In the genomic region with DNA sequence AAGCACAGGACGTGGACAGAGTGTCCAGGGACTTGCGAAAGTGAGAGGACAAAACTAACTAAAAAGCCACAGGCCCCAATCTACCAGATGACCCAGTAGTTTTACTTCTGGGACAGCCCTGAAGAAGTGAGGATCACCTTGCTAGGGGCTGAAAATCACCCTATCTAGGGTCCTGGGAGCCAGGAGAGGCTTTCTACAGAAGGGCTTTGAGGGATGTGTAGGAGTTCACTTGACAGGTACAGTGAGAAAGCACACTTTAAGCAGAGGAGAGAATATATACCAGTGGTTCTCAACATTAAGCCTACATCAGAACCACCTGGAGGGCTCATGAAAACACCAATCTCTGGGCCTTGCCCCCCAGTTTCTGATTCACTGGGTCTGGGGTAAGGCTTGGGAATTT, we compare ENCODE assay signal across 23 cellular contexts.
DNase-seq lines count a peak whose midpoint lies in the region; ATAC-seq and TF ChIP-seq lines count a peak whose summit lies in the region.
"Had no signal": no experiment of that assay in that cellular context is flagged by ENCODE, and none has a peak within 500 bp of the region (broad histone marks: within the 10 kb centered on the region; RNA-seq: fewer than 3 reads in every experiment).

No MANE protein-coding gene starts in this region.

- TF ChIP-seq CTCF in right atrium auricular region (IDR thresholded peaks at IDR 0.05) = no peak
- TF ChIP-seq CTCF in left ventricle myocardium inferior (IDR thresholded peaks at IDR 0.05; ENCODE audit: borderline replicate concordance) = no peak

- no peaks in the 10 kb centered on the region for H3K9me3 Mint-ChIP-seq in immature natural killer cell
- H3K9me3 Mint-ChIP-seq: CD14-positive monocyte; CD4-positive, alpha-beta memory T cell; CD8-positive, alpha-beta memory T cell had no signal

- no peak overlapping the region for H3K4me3 ChIP-seq in right atrium auricular region
- H3K4me3 ChIP-seq in left ventricle myocardium inferior = no peak overlapping the region
- H3K4me3 ChIP-seq: BLaER1, GM12878 had no signal

- DNase-seq in right atrium auricular region (ENCODE audit: low spot score) = peak; percentile 5
- DNase-seq in left ventricle myocardium inferior = no peak
- DNase-seq in T-helper 17 cell = no peak
- DNase-seq in immature natural killer cell = no peak
- DNase-seq: 8988T; ACHN; BE2C; C1 segment of cervical spinal cord; CD4-positive, alpha-beta memory T cell; CD4-positive, CD25-positive, alpha-beta regulatory T cell; CD8-positive, alpha-beta memory T cell; COR-L47; DMS 273 treated with DMSO at 0.1 percent for 48 hours; DMS153; DMS53; DMS79; DND-41; EL; GDM1 had no signal

- no peak overlapping the region for H3K27ac Mint-ChIP-seq in T-helper 17 cell
- no peak overlapping the region for H3K27ac Mint-ChIP-seq in immature natural killer cell
- H3K27ac Mint-ChIP-seq: CD14-positive monocyte; CD4-positive, alpha-beta memory T cell; CD4-positive, CD25-positive, alpha-beta regulatory T cell had no signal

- peaks cover 2% of the 10 kb centered on the region for H3K4me1 Mint-ChIP-seq in T-helper 17 cell
- no peaks in the 10 kb centered on the region for H3K4me1 Mint-ChIP-seq in immature natural killer cell
- H3K4me1 Mint-ChIP-seq: CD4-positive, alpha-beta memory T cell; CD4-positive, CD25-positive, alpha-beta regulatory T cell; CD8-positive, alpha-beta memory T cell had no signal

- no peaks in the 10 kb centered on the region for H3K9me3 ChIP-seq in right atrium auricular region
- no peaks in the 10 kb centered on the region for H3K9me3 ChIP-seq in left ventricle myocardium inferior (replicated peaks)
- H3K9me3 ChIP-seq in T-helper 17 cell (ENCODE audit: control insufficient read depth, low read length, poor library complexity, severe bottlenecking) = no peaks in the 10 kb centered on the region
- H3K9me3 ChIP-seq: BE2C, BLaER1 had no signal

- H3K4me1 ChIP-seq in right atrium auricular region (peaks cover 0 to 12% of the 10 kb centered on the region in 2 donors), left ventricle myocardium inferior (peaks cover 14% of the 10 kb centered on the region)

- H3K36me3 ChIP-seq in right atrium auricular region = no peaks in the 10 kb centered on the region
- no peaks in the 10 kb centered on the region for H3K36me3 ChIP-seq in left ventricle myocardium inferior
- H3K36me3 ChIP-seq: BE2C, BLaER1 had no signal

- H3K4me3 Mint-ChIP-seq in T-helper 17 cell (peak overlapping the region; percentile 41), immature natural killer cell (no peak overlapping the region)
- H3K4me3 Mint-ChIP-seq: CD14-positive monocyte; CD4-positive, alpha-beta memory T cell; CD4-positive, CD25-positive, alpha-beta regulatory T cell; CD8-positive, alpha-beta memory T cell had no signal

- ATAC-seq in T-helper 17 cell (no peak), GM21515 (IDR thresholded peaks at IDR 0.05; ENCODE audit: unreplicated experiment) (no peak)
- ATAC-seq: GM12878 had no signal

- H3K27me3 ChIP-seq in right atrium auricular region = no peaks in the 10 kb centered on the region
- no peaks in the 10 kb centered on the region for H3K27me3 ChIP-seq in left ventricle myocardium inferior (ENCODE audit: low read depth)
- H3K27me3 ChIP-seq: BE2C, BLaER1 had no signal

- H3K36me3 Mint-ChIP-seq in T-helper 17 cell (ENCODE audit: low read depth) (no peaks in the 10 kb centered on the region), immature natural killer cell (no peaks in the 10 kb centered on the region)
- H3K36me3 Mint-ChIP-seq: CD14-positive monocyte; CD4-positive, alpha-beta memory T cell; CD4-positive, CD25-positive, alpha-beta regulatory T cell had no signal

- H3K27ac ChIP-seq in right atrium auricular region = no peak overlapping the region
- no peak overlapping the region for H3K27ac ChIP-seq in left ventricle myocardium inferior (replicated peaks)
- H3K27ac ChIP-seq: BLaER1 had no signal

- intact Hi-C loops in left ventricle myocardium inferior (cut with micrococcal nuclease) = no loop called here

- H3K27me3 Mint-ChIP-seq in T-helper 17 cell (peaks cover 25% of the 10 kb centered on the region), immature natural killer cell (ENCODE audit: low read depth in 3 of 3) (peaks cover 0 to 7% (median 3%) of the 10 kb centered on the region in 3 donors)
